ENCODE assay signal across 20 cellular contexts in genomic region chr3:7238565-7239295, GRCh38.
DNase-seq lines count a peak whose midpoint lies in the region; ATAC-seq and TF ChIP-seq lines count a peak whose summit lies in the region.
"Had no signal": no experiment of that assay in that cellular context is flagged by ENCODE, and none has a peak within 500 bp of the region (broad histone marks: within the 10 kb centered on the region; RNA-seq: fewer than 3 reads in every experiment).

No MANE protein-coding gene starts in this region.

- H3K27ac Mint-ChIP-seq in CD14-positive monocyte, result peak overlapping the region in 1 of 7 donors; percentile 7
- no peak overlapping the region for H3K27ac Mint-ChIP-seq in activated CD8-positive, alpha-beta T cell treated with anti-CD3 and anti-CD28 coated beads, Interleukin-2, amount 10 ng/mL, durations not matched to agents 7 days and 5 days
- H3K27ac Mint-ChIP-seq: CD8-positive, alpha-beta T cell had no signal

- no peak overlapping the region for H2BK12ac ChIP-seq in mesenchymal stem cell (ENCODE audit: low read length in 2 of 2)

- H2BK120ac ChIP-seq in mesenchymal stem cell (ENCODE audit: low read depth, low read length), result no peak overlapping the region

- DNase-seq in HT1080 (ENCODE audit: low read depth) (peak; percentile 10), adrenal gland (peak; percentile 47 to 86 (median 78)), mesenchymal stem cell (peak; percentile 51), CD14-positive monocyte (ENCODE audit: low spot score) (no peak), NCI-H1105 (lab: John Stamatoyannopoulos, UW) (no peak)
- no peak for DNase-seq in activated CD8-positive, alpha-beta T cell treated with anti-CD3 and anti-CD28 coated beads, Interleukin-2, amount 10 ng/mL, durations not matched to agents 7 days and 5 days
- DNase-seq: AML-193; Calu3; CD8-positive, alpha-beta T cell; DMS79 treated with DMSO at 0.1 percent for 48 hours; GF-D8; GOT3; H7; IMR-90; KBM-7 had no signal

- no peak overlapping the region for H3K4ac ChIP-seq in mesenchymal stem cell (ENCODE audit: low read depth in 1 of 2, low read length in 2 of 2)

- no peaks in the 10 kb centered on the region for H3K4me1 Mint-ChIP-seq in CD14-positive monocyte
- no peaks in the 10 kb centered on the region for H3K4me1 Mint-ChIP-seq in activated CD8-positive, alpha-beta T cell treated with anti-CD3 and anti-CD28 coated beads, Interleukin-2, amount 10 ng/mL, durations not matched to agents 7 days and 5 days (ENCODE audit: low read depth)

- H3K27me3 Mint-ChIP-seq in CD14-positive monocyte (ENCODE audit: low read depth in 3 of 3), result peaks cover 0 to 1% (median 0%) of the 10 kb centered on the region in 3 donors
- H3K27me3 Mint-ChIP-seq in activated CD8-positive, alpha-beta T cell treated with anti-CD3 and anti-CD28 coated beads, Interleukin-2, amount 10 ng/mL, durations not matched to agents 7 days and 5 days (ENCODE audit: low read depth), result no peaks in the 10 kb centered on the region

- no peak overlapping the region for H2BK15ac ChIP-seq in mesenchymal stem cell (ENCODE audit: low read depth, poor library complexity, severe bottlenecking)

- no peak overlapping the region for H3K14ac ChIP-seq in mesenchymal stem cell (ENCODE audit: low read length in 2 of 2)

- H3K9me3 Mint-ChIP-seq in CD14-positive monocyte, result peaks cover 0 to 9% (median 3%) of the 10 kb centered on the region in 7 donors
- H3K9me3 Mint-ChIP-seq in activated CD8-positive, alpha-beta T cell treated with anti-CD3 and anti-CD28 coated beads, Interleukin-2, amount 10 ng/mL, durations not matched to agents 7 days and 5 days (ENCODE audit: insufficient read depth), result peaks cover 3% of the 10 kb centered on the region

- H3K79me1 ChIP-seq in mesenchymal stem cell (replicated peaks; ENCODE audit: low read length, poor library complexity, severe bottlenecking), result no peaks in the 10 kb centered on the region

- CTCF ChIA-PET in activated CD8-positive, alpha-beta T cell treated with anti-CD3 and anti-CD28 coated beads, Interleukin-2, amount 10 ng/mL, durations not matched to agents 7 days and 5 days (lab: Charles Lee), result no interaction called here

- H4K8ac ChIP-seq in mesenchymal stem cell (ENCODE audit: low read length), result no peak overlapping the region

- no peak overlapping the region for H4K91ac ChIP-seq in mesenchymal stem cell (ENCODE audit: low read length)

- TF ChIP-seq CTCF in adrenal gland (IDR thresholded peaks at IDR 0.05), result no peak
- no peak for TF ChIP-seq CTCF in CD14-positive monocyte (IDR thresholded peaks at IDR 0.05)

- no peak overlapping the region for H2AK5ac ChIP-seq in mesenchymal stem cell (ENCODE audit: low read length, severe bottlenecking)

- POLR2A ChIA-PET in activated CD8-positive, alpha-beta T cell treated with anti-CD3 and anti-CD28 coated beads, Interleukin-2, amount 10 ng/mL, durations not matched to agents 7 days and 5 days (lab: Charles Lee), result no interaction called here

- no peak overlapping the region for H3K9ac ChIP-seq in mesenchymal stem cell (ENCODE audit: low read length)
- H3K9ac ChIP-seq: BLaER1 had no signal

- TF ChIP-seq POLR2A in adrenal gland (IDR thresholded peaks at IDR 0.05), result no peak

- H3K27ac ChIP-seq in adrenal gland (peak overlapping the region in 1 of 5 donors; percentile 26), mesenchymal stem cell (ENCODE audit: low read length, poor library complexity, severe bottlenecking) (no peak overlapping the region)
- H3K27ac ChIP-seq: A549, BLaER1, HL-60 had no signal

- intact Hi-C loops in adrenal gland (cut with DNase I) (no loop called here), CD14-positive monocyte (cut with micrococcal nuclease) (no loop called here)

- 17 to 55% (median 35%) methylated on average over 1 of the region's 1 CpG for WGBS in adrenal gland, 4 donors
- 100% methylated on average over 1 of the region's 1 CpG for WGBS in mesenchymal stem cell

- H3K18ac ChIP-seq in mesenchymal stem cell (ENCODE audit: low read depth in 1 of 2, low read length in 2 of 2), result no peak overlapping the region

- H3K36me3 Mint-ChIP-seq in CD14-positive monocyte, result no peaks in the 10 kb centered on the region
- no peaks in the 10 kb centered on the region for H3K36me3 Mint-ChIP-seq in activated CD8-positive, alpha-beta T cell treated with anti-CD3 and anti-CD28 coated beads, Interleukin-2, amount 10 ng/mL, durations not matched to agents 7 days and 5 days (ENCODE audit: low read depth)
- H3K36me3 Mint-ChIP-seq: CD8-positive, alpha-beta T cell had no signal

- H2BK5ac ChIP-seq in mesenchymal stem cell (ENCODE audit: low read depth, low read length, poor library complexity, severe bottlenecking), result no peak overlapping the region

- H3K9me3 ChIP-seq in adrenal gland (replicated peaks in 1 of 3), result no peaks in the 10 kb centered on the region
- H3K9me3 ChIP-seq in mesenchymal stem cell (ENCODE audit: control insufficient read depth, low read length), result no peaks in the 10 kb centered on the region
- H3K9me3 ChIP-seq: BLaER1 had no signal

- H3K27me3 ChIP-seq in adrenal gland (no peaks in the 10 kb centered on the region), mesenchymal stem cell (ENCODE audit: control insufficient read depth in 1 of 2, insufficient read depth in 1 of 2, low read length in 2 of 2) (no peaks in the 10 kb centered on the region)
- H3K27me3 ChIP-seq: BLaER1 had no signal

- H3K36me3 ChIP-seq in adrenal gland (replicated peaks in 1 of 2), result no peaks in the 10 kb centered on the region
- no peaks in the 10 kb centered on the region for H3K36me3 ChIP-seq in mesenchymal stem cell (ENCODE audit: control insufficient read depth in 1 of 2, insufficient read depth in 2 of 2, low read depth in 1 of 2, low read length in 2 of 2)
- H3K36me3 ChIP-seq: BLaER1 had no signal

- H2AFZ ChIP-seq in mesenchymal stem cell (ENCODE audit: low read depth, low read length), result no peak overlapping the region

- no peak overlapping the region for H3K23ac ChIP-seq in mesenchymal stem cell (ENCODE audit: low read length in 2 of 2)

- H3K4me2 ChIP-seq in mesenchymal stem cell (ENCODE audit: low read length, poor library complexity, severe bottlenecking), result no peak overlapping the region
- H3K4me2 ChIP-seq: A549, BLaER1 had no signal

- no peak overlapping the region for H3K4me3 Mint-ChIP-seq in CD14-positive monocyte
- H3K4me3 Mint-ChIP-seq in activated CD8-positive, alpha-beta T cell treated with anti-CD3 and anti-CD28 coated beads, Interleukin-2, amount 10 ng/mL, durations not matched to agents 7 days and 5 days, result no peak overlapping the region
- H3K4me3 Mint-ChIP-seq: CD8-positive, alpha-beta T cell had no signal

- no peak overlapping the region for H3K4me3 ChIP-seq in adrenal gland
- no peak overlapping the region for H3K4me3 ChIP-seq in mesenchymal stem cell (ENCODE audit: insufficient read depth in 1 of 2, low read depth in 1 of 2, low read length in 2 of 2)
- H3K4me3 ChIP-seq: A549, BLaER1 had no signal

- peaks cover 4 to 5% of the 10 kb centered on the region in 2 donors for H3K4me1 ChIP-seq in adrenal gland (replicated peaks in 1 of 2)
- no peaks in the 10 kb centered on the region for H3K4me1 ChIP-seq in mesenchymal stem cell (ENCODE audit: control insufficient read depth, insufficient read depth, low read depth, low read length)
- H3K4me1 ChIP-seq: A549, BLaER1 had no signal

- ATAC-seq in activated CD8-positive, alpha-beta T cell treated with anti-CD3 and anti-CD28 coated beads, Interleukin-2, amount 10 ng/mL, durations not matched to agents 7 days and 5 days, result no peak
- ATAC-seq in HG02884 (IDR thresholded peaks at IDR 0.05; ENCODE audit: unreplicated experiment), result no peak
- ATAC-seq: A549; CD8-positive, alpha-beta T cell; HCT116 had no signal

Comparison
In these comparisons a context has a peak if more than half of its experiments do, and no peak if none do; other contexts are left out.
1. DNase-seq: peak in HT1080 (single experiment), adrenal gland (7 of 7) and mesenchymal stem cell (single experiment); none in CD14-positive monocyte (single experiment), activated CD8-positive, alpha-beta T cell treated with anti-CD3 and anti-CD28 coated beads, Interleukin-2, amount 10 ng/mL, durations not matched to agents 7 days and 5 days (single experiment) and NCI-H1105 (single experiment).